2 cellular contexts compared by ENCODE assay signal in the genomic region with DNA sequence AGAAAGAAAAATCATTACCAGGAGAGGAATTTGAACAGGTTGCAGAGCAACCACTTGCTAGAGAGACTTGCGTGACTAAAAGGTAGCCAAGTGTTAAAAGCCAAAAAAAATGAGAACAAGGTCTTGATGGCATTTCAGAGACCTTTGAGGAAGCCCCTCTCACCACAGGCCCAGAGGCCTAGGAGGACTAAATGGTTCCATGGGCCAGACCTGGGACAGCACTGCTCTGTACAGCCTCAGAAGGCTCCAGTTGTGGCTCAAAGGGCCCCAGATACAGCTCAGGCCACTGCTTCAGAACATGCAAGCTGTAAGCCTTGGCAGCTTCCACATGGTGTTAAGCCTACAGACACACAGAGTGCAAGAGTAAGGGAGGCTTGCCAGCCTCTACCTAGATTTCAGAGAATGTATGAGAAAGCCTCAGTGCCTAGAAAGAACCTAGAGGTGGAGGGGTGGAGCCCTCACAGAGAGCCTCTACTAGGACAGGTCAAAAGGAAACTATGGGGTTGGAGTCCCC.
A peak's percentile ranks its signal among the peaks of the same experiment; 100 is the strongest.
TF ChIP-seq lines count a peak whose summit lies in the region.

No MANE protein-coding gene starts in this region.

TF ChIP-seq in HEK293, 187 proteins besides CTCF, POLR2A, EP300 and RAD21:
- TF ChIP-seq ZNF585B (tag by site-specific recombination; IDR thresholded peaks at IDR 0.05): peak; percentile 95
- peak; percentile 65; the same call in 1 of the 2 replicates for TF ChIP-seq TRIM28 (IDR thresholded peaks at IDR 0.05; ENCODE audit: borderline replicate concordance, low read length)
- TF ChIP-seq MEIS1 (CRISPR knock-in tag; IDR thresholded peaks at IDR 0.05; ENCODE audit: borderline replicate concordance): no peak
- no peak for TF ChIP-seq ZNF311 (tag by site-specific recombination; IDR thresholded peaks at IDR 0.05; ENCODE audit: borderline replicate concordance)
- no peak for TF ChIP-seq HOXC10 (CRISPR knock-in tag; IDR thresholded peaks at IDR 0.05)
- no peak for TF ChIP-seq PATZ1 (tag by site-specific recombination; IDR thresholded peaks at IDR 0.05)
- no peak for TF ChIP-seq ZNF426 (tag by site-specific recombination; IDR thresholded peaks at IDR 0.05)
- TF ChIP-seq ZNF549 (tag by site-specific recombination; IDR thresholded peaks at IDR 0.05): no peak
- TF ChIP-seq BCL11A (tag by site-specific recombination; IDR thresholded peaks at IDR 0.05; ENCODE audit: low read depth): no peak
- TF ChIP-seq, protein P1, sequence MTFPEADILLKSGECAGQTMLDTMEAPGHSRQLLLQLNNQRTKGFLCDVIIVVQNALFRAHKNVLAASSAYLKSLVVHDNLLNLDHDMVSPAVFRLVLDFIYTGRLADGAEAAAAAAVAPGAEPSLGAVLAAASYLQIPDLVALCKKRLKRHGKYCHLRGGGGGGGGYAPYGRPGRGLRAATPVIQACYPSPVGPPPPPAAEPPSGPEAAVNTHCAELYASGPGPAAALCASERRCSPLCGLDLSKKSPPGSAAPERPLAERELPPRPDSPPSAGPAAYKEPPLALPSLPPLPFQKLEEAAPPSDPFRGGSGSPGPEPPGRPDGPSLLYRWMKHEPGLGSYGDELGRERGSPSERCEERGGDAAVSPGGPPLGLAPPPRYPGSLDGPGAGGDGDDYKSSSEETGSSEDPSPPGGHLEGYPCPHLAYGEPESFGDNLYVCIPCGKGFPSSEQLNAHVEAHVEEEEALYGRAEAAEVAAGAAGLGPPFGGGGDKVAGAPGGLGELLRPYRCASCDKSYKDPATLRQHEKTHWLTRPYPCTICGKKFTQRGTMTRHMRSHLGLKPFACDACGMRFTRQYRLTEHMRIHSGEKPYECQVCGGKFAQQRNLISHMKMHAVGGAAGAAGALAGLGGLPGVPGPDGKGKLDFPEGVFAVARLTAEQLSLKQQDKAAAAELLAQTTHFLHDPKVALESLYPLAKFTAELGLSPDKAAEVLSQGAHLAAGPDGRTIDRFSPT (tag by site-specific recombination; IDR thresholded peaks at IDR 0.05): no peak
- TF ChIP-seq ZSCAN4 (tag by site-specific recombination; IDR thresholded peaks at IDR 0.05): no peak
- no peak for TF ChIP-seq ZNF677 (tag by site-specific recombination; IDR thresholded peaks at IDR 0.05)
- TF ChIP-seq YY1 (tag by site-specific recombination; IDR thresholded peaks at IDR 0.05): no peak
- TF ChIP-seq ZNF23 (tag by site-specific recombination; IDR thresholded peaks at IDR 0.05; ENCODE audit: borderline replicate concordance): no peak
- TF ChIP-seq ZNF544 (tag by site-specific recombination; IDR thresholded peaks at IDR 0.05): no peak
- TF ChIP-seq SETDB1 (IDR thresholded peaks at IDR 0.05; ENCODE audit: insufficient read length, low read length): peak; percentile 95
- TF ChIP-seq ZFP3 (tag by site-specific recombination; IDR thresholded peaks at IDR 0.05; ENCODE audit: low read depth): no peak
- no peak for TF ChIP-seq ZNF211 (tag by site-specific recombination; IDR thresholded peaks at IDR 0.05; ENCODE audit: low read depth)
- no peak for TF ChIP-seq ATF2 (tag by site-specific recombination; IDR thresholded peaks at IDR 0.05; ENCODE audit: low read depth)
- TF ChIP-seq ZIC2 (tag by site-specific recombination; IDR thresholded peaks at IDR 0.05): no peak
- TF ChIP-seq SP3 (tag by site-specific recombination; IDR thresholded peaks at IDR 0.05): no peak
- TF ChIP-seq ZNF398 (tag by site-specific recombination; IDR thresholded peaks at IDR 0.05): no peak
- no peak for TF ChIP-seq ZNF248 (tag by site-specific recombination; IDR thresholded peaks at IDR 0.05)

TF ChIP-seq in HepG2, 621 proteins besides CTCF, POLR2A, EP300 and RAD21:
- TF ChIP-seq ZFP36 (IDR thresholded peaks at IDR 0.05; ENCODE audit: borderline replicate concordance, low read depth, low read length, partially characterized antibody): peak; percentile 89
- TF ChIP-seq FOXC1 (CRISPR knock-in tag; IDR thresholded peaks at IDR 0.05; ENCODE audit: borderline replicate concordance): no peak
- TF ChIP-seq, protein P2, sequence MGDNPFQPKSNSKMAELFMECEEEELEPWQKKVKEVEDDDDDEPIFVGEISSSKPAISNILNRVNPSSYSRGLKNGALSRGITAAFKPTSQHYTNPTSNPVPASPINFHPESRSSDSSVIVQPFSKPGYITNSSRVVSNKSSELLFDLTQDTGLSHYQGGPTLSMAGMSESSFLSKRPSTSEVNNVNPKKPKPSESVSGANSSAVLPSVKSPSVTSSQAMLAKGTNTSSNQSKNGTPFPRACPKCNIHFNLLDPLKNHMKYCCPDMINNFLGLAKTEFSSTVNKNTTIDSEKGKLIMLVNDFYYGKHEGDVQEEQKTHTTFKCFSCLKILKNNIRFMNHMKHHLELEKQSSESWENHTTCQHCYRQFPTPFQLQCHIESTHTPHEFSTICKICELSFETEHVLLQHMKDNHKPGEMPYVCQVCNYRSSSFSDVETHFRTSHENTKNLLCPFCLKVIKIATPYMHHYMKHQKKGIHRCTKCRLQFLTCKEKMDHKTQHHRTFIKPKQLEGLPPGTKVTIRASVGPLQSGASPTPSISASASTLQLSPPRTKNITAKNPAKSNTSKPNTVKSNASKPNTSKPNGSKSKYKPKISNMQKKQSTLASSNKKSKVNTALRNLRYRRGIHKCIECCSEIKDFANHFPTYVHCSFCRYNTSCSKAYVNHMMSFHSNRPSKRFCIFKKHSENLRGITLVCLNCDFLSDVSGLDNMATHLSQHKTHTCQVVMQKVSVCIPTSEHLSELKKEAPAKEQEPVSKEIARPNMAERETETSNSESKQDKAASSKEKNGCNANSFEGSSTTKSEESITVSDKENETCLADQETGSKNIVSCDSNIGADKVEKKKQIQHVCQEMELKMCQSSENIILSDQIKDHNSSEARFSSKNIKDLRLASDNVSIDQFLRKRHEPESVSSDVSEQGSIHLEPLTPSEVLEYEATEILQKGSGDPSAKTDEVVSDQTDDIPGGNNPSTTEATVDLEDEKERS (CRISPR knock-in tag; IDR thresholded peaks at IDR 0.05): 0 out of 2 replicates have a peak, but pooled peaks have one; percentile 56
- no peak for TF ChIP-seq ZNF597 (CRISPR knock-in tag; IDR thresholded peaks at IDR 0.05)
- TF ChIP-seq MEF2D (CRISPR knock-in tag; IDR thresholded peaks at IDR 0.05): no peak
